ENCODE assay signal across 17 cellular contexts in the genomic region with DNA sequence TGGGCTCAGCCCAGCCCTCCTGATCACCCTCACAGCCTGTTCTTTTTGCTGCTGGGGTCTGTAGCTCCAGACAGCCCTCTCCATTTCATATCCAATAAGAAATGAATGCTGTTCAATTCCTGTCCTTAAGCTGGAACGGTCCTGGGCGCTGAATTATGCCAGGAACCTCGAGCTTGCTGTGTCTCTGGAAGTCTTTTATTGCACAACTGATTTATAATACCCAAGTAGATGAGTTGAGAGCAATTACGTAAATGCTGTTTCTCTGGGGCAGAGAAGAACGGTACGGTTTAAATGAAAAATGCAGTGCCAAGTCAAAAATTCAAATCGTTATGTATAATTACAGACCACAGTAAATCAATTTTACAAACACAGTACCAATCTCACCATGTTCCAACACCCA.
A peak's percentile ranks its signal among the peaks of the same experiment; 100 is the strongest.
DNase-seq lines count a peak whose midpoint lies in the region; ATAC-seq, FAIRE-seq and TF ChIP-seq lines count a peak whose summit lies in the region.
"Had no signal": no experiment of that assay in that cellular context is flagged by ENCODE, and none has a peak within 500 bp of the region (broad histone marks: within the 10 kb centered on the region; RNA-seq: fewer than 3 reads in every experiment).

No MANE protein-coding gene starts in this region.

- H3K36me3 ChIP-seq in K562 (ENCODE audit: control insufficient read depth, insufficient read depth, low read length) (peaks cover 3% of the 10 kb centered on the region; the same call in 1 of the 3 replicates), tibial artery (no peaks in the 10 kb centered on the region), prostate gland (no peaks in the 10 kb centered on the region)
- H3K36me3 ChIP-seq: BE2C, thoracic aorta had no signal

- TF ChIP-seq RAD21 in K562 (CRISPR knock-in tag; conservative IDR thresholded peaks at IDR 0.05 in 1 of 2, IDR thresholded peaks at IDR 0.05 in 1 of 2): no peak

- 5% methylated on average over 7 of the region's 7 CpGs for WGBS in K562 (ENCODE audit: insufficient coverage, low coverage, missing lambda C conversion rate)
- WGBS in prostate gland: 63% methylated on average over 7 of the region's 7 CpGs

- no peak for TF ChIP-seq EP300 in K562 (IDR thresholded peaks at IDR 0.05; ENCODE audit: low read length)

- H3K9me1 ChIP-seq in K562 (ENCODE audit: control insufficient read depth, insufficient read depth, low read length): no peaks in the 10 kb centered on the region

- H3K4me2 ChIP-seq in K562 (ENCODE audit: insufficient read depth, low read length): peak overlapping the region; percentile 92

- H4K20me1 ChIP-seq in K562 (replicated peaks; ENCODE audit: control insufficient read depth, insufficient read depth, low read length): no peaks in the 10 kb centered on the region

- TF ChIP-seq POLR2A in K562 (conservative IDR thresholded peaks at IDR 0.05) (no peak), prostate gland (IDR thresholded peaks at IDR 0.05) (no peak)

- intact Hi-C loops in K562 (cut with micrococcal nuclease): no loop called here
- intact Hi-C loops in tibial artery (cut with DNase I; ENCODE audit: low total_unique reads): no loop called here
- intact Hi-C loops in prostate gland (cut with DNase I): no loop called here

- H3K27ac ChIP-seq in K562 (ENCODE audit: extremely low read depth, low read depth, low read length): peak overlapping the region; percentile 89
- H3K27ac ChIP-seq in tibial artery: peak overlapping the region; percentile 1 to 20
- H3K27ac ChIP-seq in prostate gland: no peak overlapping the region
- H3K27ac ChIP-seq: thoracic aorta had no signal

- H3K9me3 ChIP-seq in K562 (replicated peaks; ENCODE audit: control insufficient read depth, insufficient read depth, low read depth, low read length) (no peaks in the 10 kb centered on the region), tibial artery (no peaks in the 10 kb centered on the region), prostate gland (no peaks in the 10 kb centered on the region)
- H3K9me3 ChIP-seq: BE2C, thoracic aorta had no signal

- H3K27me3 ChIP-seq in K562 (ENCODE audit: control insufficient read depth in 2 of 2, insufficient read depth in 2 of 2, low read length in 2 of 2) (no peaks in the 10 kb centered on the region), tibial artery (no peaks in the 10 kb centered on the region), prostate gland (replicated peaks; ENCODE audit: insufficient read depth) (no peaks in the 10 kb centered on the region)

- H3K4me3 ChIP-seq in K562 (peak overlapping the region; percentile 50), tibial artery (no peak overlapping the region), prostate gland (no peak overlapping the region)
- H3K4me3 ChIP-seq: thoracic aorta had no signal

- H3K9ac ChIP-seq in K562 (ENCODE audit: insufficient read depth in 1 of 2, low read depth in 2 of 2, low read length in 2 of 2): peak overlapping the region; percentile 89 to 91

- no peak for TF ChIP-seq CTCF in K562 (IDR thresholded peaks at IDR 0.05 in 2 of 3, conservative IDR thresholded peaks at IDR 0.05 in 1 of 3; ENCODE audit: insufficient read depth in 2 of 3, low read depth in 1 of 3, low read length in 3 of 3)
- no peak for TF ChIP-seq CTCF in tibial artery (IDR thresholded peaks at IDR 0.05)
- no peak for TF ChIP-seq CTCF in prostate gland (IDR thresholded peaks at IDR 0.05)

- CTCF ChIA-PET in K562 (lab: Yijun Ruan, JAX; ENCODE audit: low intra/inter-chr PET ratio): no interaction called here

- BruUV-seq in K562 (replicated peaks; lab: Mats Ljungman, UMichigan): no TSS peak

- no peak for ATAC-seq in K562
- ATAC-seq: activated CD8-positive, alpha-beta T cell treated with anti-CD3 and anti-CD28 coated beads for 36 hours; Panc1 had no signal

- peak; percentile 46 for DNase-seq in GM04504 (ENCODE audit: low read depth)
- DNase-seq in K562 (ENCODE audit: extremely low read depth in 1 of 4, low spot score in 3 of 4): no peak
- peak; percentile 53 for DNase-seq in medulla oblongata (ENCODE audit: extremely low spot score)
- DNase-seq in tibial artery: peak in 1 of 2 donors; percentile 60
- DNase-seq in DMS53 (lab: John Stamatoyannopoulos, UW): no peak
- DNase-seq in prostate gland (ENCODE audit: low spot score): no peak
- no peak for DNase-seq in NK-92 treated with Interleukin-12 subunit alpha and Interleukin-12 subunit beta, amount 100 ng/mL, for 24 hours (lab: John Stamatoyannopoulos, UW)
- no peak for DNase-seq in NCI-H187 (lab: John Stamatoyannopoulos, UW)
- DNase-seq: activated CD8-positive, alpha-beta T cell treated with anti-CD3 and anti-CD28 coated beads for 36 hours; activated T-cell treated with anti-CD3 and anti-CD28 coated beads, Interleukin-2, amount 50 U/mL, for 48 hours; BE2C; midbrain; NCI-H82; stimulated activated CD4-positive, alpha-beta T cell treated with anti-CD3 and anti-CD28 coated beads, Interleukin-15, amount 100 ng/mL, for 24 hours had no signal

- H3K4me1 ChIP-seq in K562 (replicated peaks in 1 of 2; ENCODE audit: control insufficient read depth in 2 of 2, insufficient read depth in 2 of 2, low read length in 2 of 2) (peaks cover 0 to 19% of the 10 kb centered on the region in 2 experiments; a peak in 4 of 5 replicates), tibial artery (peaks cover 0 to 25% (median 9%) of the 10 kb centered on the region in 4 donors), prostate gland (replicated peaks) (no peaks in the 10 kb centered on the region)
- H3K4me1 ChIP-seq: BE2C had no signal

- H2AFZ ChIP-seq in K562 (ENCODE audit: low read depth, low read length): peak overlapping the region; percentile 68

- peaks cover 84% of the 10 kb centered on the region for H3K79me2 ChIP-seq in K562 (ENCODE audit: control insufficient read depth, insufficient read depth, low read length)

- FAIRE-seq in K562 (lab: Jason Lieb, UNC): no peak
- FAIRE-seq: H54 had no signal

- in situ Hi-C loops in K562 (cut with MboI): no loop called here

- POLR2A ChIA-PET in K562 (lab: Yijun Ruan, JAX): interaction anchor here (0.6 to 1.6 kb wide), 5 partner anchors 10 to 1806 kb away, joined by 3 to 6 read pairs (median 4); no protein-coding TSS in a partner anchor

TF ChIP-seq in K562, 482 proteins besides CTCF, POLR2A, EP300 and RAD21:
- TF ChIP-seq ZNF785 (CRISPR knock-in tag; IDR thresholded peaks at IDR 0.05) (no peak), CEBPG (CRISPR knock-in tag; IDR thresholded peaks at IDR 0.05) (no peak), CEBPG (tag; conservative IDR thresholded peaks at IDR 0.05 in 1 of 2, IDR thresholded peaks at IDR 0.05 in 1 of 2) (peak; percentile 57 to 59; a peak in 3 of 4 replicates), CEBPB (tag; IDR thresholded peaks at IDR 0.05) (peak; percentile 51)

Comparison
In these comparisons a context has a peak if more than half of its experiments do, and no peak if none do; other contexts are left out.
1. DNase-seq: peak in GM04504 (single experiment) and medulla oblongata (single experiment); none in K562 (0 of 4), DMS53 (single experiment), prostate gland (single experiment), NK-92 treated with Interleukin-12 subunit alpha and Interleukin-12 subunit beta, amount 100 ng/mL, for 24 hours (single experiment) and NCI-H187 (0 of 2).
2. H3K27ac ChIP-seq: peak in K562 (single experiment) and tibial artery (2 of 2); none in prostate gland (0 of 2).